In genomic region chr17:8622191-8622590, GRCh38 we compare ENCODE assay signal across 15 cellular contexts. TPM values are rescaled to one million over a fixed set of nuclear protein-coding genes. Genes with fewer than 3 reads are reported as not detected.
DNase-seq lines count a peak whose midpoint lies in the region; ATAC-seq and TF ChIP-seq lines count a peak whose summit lies in the region.
"Had no signal": no experiment of that assay in that cellular context is flagged by ENCODE, and none has a peak within 500 bp of the region (broad histone marks: within the 10 kb centered on the region; RNA-seq: fewer than 3 reads in every experiment).

No MANE protein-coding gene starts in this region.

- H3K9me3 ChIP-seq in trophoblast cell (ENCODE audit: insufficient read depth, low read depth, low read length) (no peaks in the 10 kb centered on the region), left ventricle myocardium inferior (replicated peaks) (no peaks in the 10 kb centered on the region)
- H3K9me3 ChIP-seq: Peyer's patch had no signal

- H4K12ac ChIP-seq in trophoblast cell (ENCODE audit: low read depth, low read length) = no peak overlapping the region

- in situ Hi-C loops in brain microvascular endothelial cell (cut with HindIII; ENCODE audit: low pct_ligation_motif_present, low sequenced_read_pairs) = no loop called here

- no peak overlapping the region for H2BK12ac ChIP-seq in trophoblast cell (ENCODE audit: low read length)

- H3K27me3 Mint-ChIP-seq in stimulated activated naive CD8-positive, alpha-beta T cell treated with anti-CD3 and anti-CD28 coated beads, Interleukin-15, Interleukin-2, amounts not matched to agents 100 ng/mL and 50 ng/mL, for 24 hours = peaks cover 63% of the 10 kb centered on the region

- H2AK5ac ChIP-seq in trophoblast cell (ENCODE audit: low read length) = no peak overlapping the region

- H2BK120ac ChIP-seq in trophoblast cell (ENCODE audit: insufficient read depth, low read length, poor library complexity) = no peak overlapping the region

- H4K91ac ChIP-seq in trophoblast cell (ENCODE audit: low read depth, low read length) = no peak overlapping the region

- H3K9me3 Mint-ChIP-seq in stimulated activated naive CD8-positive, alpha-beta T cell treated with anti-CD3 and anti-CD28 coated beads, Interleukin-15, Interleukin-2, amounts not matched to agents 100 ng/mL and 50 ng/mL, for 24 hours = no peaks in the 10 kb centered on the region

- H3K18ac ChIP-seq in trophoblast cell (ENCODE audit: low read length) = no peak overlapping the region

- H3K23ac ChIP-seq in trophoblast cell (ENCODE audit: low read length) = no peak overlapping the region

- no peaks in the 10 kb centered on the region for H3K79me1 ChIP-seq in trophoblast cell (ENCODE audit: low read length)

- TF ChIP-seq CTCF in brain microvascular endothelial cell (IDR thresholded peaks at IDR 0.05; ENCODE audit: low read depth, low read length, missing control alignments) (no peak), left ventricle myocardium inferior (IDR thresholded peaks at IDR 0.05; ENCODE audit: borderline replicate concordance) (no peak)

- no peak overlapping the region for H2BK5ac ChIP-seq in trophoblast cell (ENCODE audit: low read depth, low read length, poor library complexity)

- no peak overlapping the region for H3K9ac ChIP-seq in trophoblast cell (ENCODE audit: low read length)

- H3K36me3 Mint-ChIP-seq in stimulated activated naive CD8-positive, alpha-beta T cell treated with anti-CD3 and anti-CD28 coated beads, Interleukin-15, Interleukin-2, amounts not matched to agents 100 ng/mL and 50 ng/mL, for 24 hours (ENCODE audit: low read depth) = no peaks in the 10 kb centered on the region

- no CpG with 5 or more reads among the region's 4 CpGs for WGBS in trophoblast cell (ENCODE audit: extremely low coverage, insufficient coverage, insufficient read length)

- H3K4ac ChIP-seq in trophoblast cell (ENCODE audit: low read depth, low read length) = peak overlapping the region; percentile 70

- H3K4me1 ChIP-seq in trophoblast cell (ENCODE audit: control insufficient read depth in 1 of 2, insufficient read depth in 2 of 2, low read length in 2 of 2) (peaks cover 9 to 14% of the 10 kb centered on the region in 2 experiments), left ventricle myocardium inferior (no peaks in the 10 kb centered on the region)
- H3K4me1 ChIP-seq: Peyer's patch had no signal

- H3K27me3 ChIP-seq in brain microvascular endothelial cell (replicated peaks) (no peaks in the 10 kb centered on the region), trophoblast cell (ENCODE audit: insufficient read depth, low read length) (no peaks in the 10 kb centered on the region), left ventricle myocardium inferior (ENCODE audit: low read depth) (no peaks in the 10 kb centered on the region)
- H3K27me3 ChIP-seq: Peyer's patch had no signal

- no peak for DNase-seq in stimulated activated naive CD8-positive, alpha-beta T cell treated with anti-CD3 and anti-CD28 coated beads, Interleukin-15, Interleukin-2, amounts not matched to agents 100 U/mL and 50 U/mL, for 24 hours
- no peak for DNase-seq in brain microvascular endothelial cell
- no peak for DNase-seq in trophoblast cell
- no peak for DNase-seq in left ventricle myocardium inferior
- DNase-seq: C1 segment of cervical spinal cord, DND-41, GOT3, NCI-H146, NCI-H510A treated with DMSO at 0.1 percent for 48 hours, NCI-H82, Peyer's patch had no signal

- H3K4me3 Mint-ChIP-seq in stimulated activated naive CD8-positive, alpha-beta T cell treated with anti-CD3 and anti-CD28 coated beads, Interleukin-15, Interleukin-2, amounts not matched to agents 100 ng/mL and 50 ng/mL, for 24 hours = peak overlapping the region; percentile 14

- H3K4me2 ChIP-seq in trophoblast cell (ENCODE audit: low read length) = no peak overlapping the region

- no peak for ATAC-seq in stimulated activated naive CD8-positive, alpha-beta T cell treated with anti-CD3 and anti-CD28 coated beads, Interleukin-15, Interleukin-2, amounts not matched to agents 100 U/mL and 50 U/mL, for 24 hours
- ATAC-seq in HG02571 (IDR thresholded peaks at IDR 0.05; ENCODE audit: unreplicated experiment) = no peak
- ATAC-seq in GM21529 (IDR thresholded peaks at IDR 0.05; ENCODE audit: unreplicated experiment) = no peak
- ATAC-seq in GM19463 (IDR thresholded peaks at IDR 0.05; ENCODE audit: unreplicated experiment) = no peak

- peaks cover 13% of the 10 kb centered on the region for H3K79me2 ChIP-seq in trophoblast cell (ENCODE audit: control insufficient read depth, insufficient read depth, low read length, poor library complexity)

- peaks cover 17% of the 10 kb centered on the region for H3K4me1 Mint-ChIP-seq in stimulated activated naive CD8-positive, alpha-beta T cell treated with anti-CD3 and anti-CD28 coated beads, Interleukin-15, Interleukin-2, amounts not matched to agents 100 ng/mL and 50 ng/mL, for 24 hours (ENCODE audit: low read depth)

- H3K36me3 ChIP-seq in brain microvascular endothelial cell (replicated peaks) = peaks cover 6% of the 10 kb centered on the region
- peaks cover 7 to 16% of the 10 kb centered on the region in 2 experiments for H3K36me3 ChIP-seq in trophoblast cell (ENCODE audit: control insufficient read depth in 1 of 2, insufficient read depth in 2 of 2, low read length in 2 of 2)
- peaks cover 7% of the 10 kb centered on the region for H3K36me3 ChIP-seq in left ventricle myocardium inferior
- H3K36me3 ChIP-seq: Peyer's patch had no signal

- H3K14ac ChIP-seq in trophoblast cell (ENCODE audit: low read length) = no peak overlapping the region

- peak overlapping the region; percentile 51 for H3K27ac Mint-ChIP-seq in stimulated activated naive CD8-positive, alpha-beta T cell treated with anti-CD3 and anti-CD28 coated beads, Interleukin-15, Interleukin-2, amounts not matched to agents 100 ng/mL and 50 ng/mL, for 24 hours

- H3K27ac ChIP-seq in brain microvascular endothelial cell = peak overlapping the region; percentile 32
- H3K27ac ChIP-seq in trophoblast cell (ENCODE audit: low read depth, low read length) = no peak overlapping the region
- no peak overlapping the region for H3K27ac ChIP-seq in left ventricle myocardium inferior (replicated peaks)
- H3K27ac ChIP-seq: Peyer's patch had no signal

- no peak overlapping the region for H3K4me3 ChIP-seq in brain microvascular endothelial cell (ENCODE audit: low read depth, low read length)
- H3K4me3 ChIP-seq in trophoblast cell (ENCODE audit: low read depth, low read length) = no peak overlapping the region
- H3K4me3 ChIP-seq in left ventricle myocardium inferior = no peak overlapping the region
- H3K4me3 ChIP-seq: Peyer's patch had no signal

- intact Hi-C loops in left ventricle myocardium inferior (cut with micrococcal nuclease) = no loop called here

- H2AFZ ChIP-seq in trophoblast cell (ENCODE audit: insufficient read depth, low read length, poor library complexity) = no peak overlapping the region

- no peak overlapping the region for H4K8ac ChIP-seq in trophoblast cell (ENCODE audit: low read depth, low read length)

RNA-seq across cellular contexts. Expression of gene MYH10, which starts 8.3 kb away (rescaled TPM):
- 132 and 148 TPM in 2 replicates for polyA plus RNA-seq in trophoblast cell (2013)
- total RNA-seq in left ventricle myocardium inferior = 49.7 TPM
